In genomic region chr11:96241351-96241841, GRCh38 we compare ENCODE assay signal across 10 cellular contexts.
DNase-seq lines count a peak whose midpoint lies in the region; ATAC-seq and TF ChIP-seq lines count a peak whose summit lies in the region.
"Had no signal": no experiment of that assay in that cellular context is flagged by ENCODE, and none has a peak within 500 bp of the region (broad histone marks: within the 10 kb centered on the region; RNA-seq: fewer than 3 reads in every experiment).

No MANE protein-coding gene starts in this region.

- peaks cover 38% of the 10 kb centered on the region for H3F3A ChIP-seq in SK-N-SH (replicated peaks; ENCODE audit: insufficient read depth)

- no peak overlapping the region for H3K4me2 ChIP-seq in SK-N-SH

- no peak overlapping the region for H2AFZ ChIP-seq in SK-N-SH (ENCODE audit: low read depth)

- POLR2A ChIA-PET in SK-N-SH (lab: Yijun Ruan, JAX) = no interaction called here

- no peaks in the 10 kb centered on the region; the same call in 1 of the 2 replicates for H4K20me1 ChIP-seq in SK-N-SH (ENCODE audit: insufficient read depth)

- CTCF ChIA-PET in SK-N-SH (lab: Yijun Ruan, JAX) = interaction anchor here (0.6 kb wide), 1 partner anchor 99 kb away, joined by 3 read pairs; no protein-coding TSS in a partner anchor

- ATAC-seq in SK-N-SH treated with all-trans-retinoic acid at 6 μM for 48 hours (no peak), left lung (no peak)

- no peaks in the 10 kb centered on the region for H3K9me3 ChIP-seq in SK-N-SH
- no peaks in the 10 kb centered on the region for H3K9me3 ChIP-seq in spleen
- no peaks in the 10 kb centered on the region for H3K9me3 ChIP-seq in left lung

- no peaks in the 10 kb centered on the region for H3K36me3 ChIP-seq in SK-N-SH (replicated peaks in 1 of 2; ENCODE audit: control insufficient read depth in 1 of 2, insufficient read depth in 2 of 2, low read length in 1 of 2)
- H3K36me3 ChIP-seq in spleen = no peaks in the 10 kb centered on the region
- no peaks in the 10 kb centered on the region for H3K36me3 ChIP-seq in left lung

- intact Hi-C loops in spleen (cut with DNase I; ENCODE audit: low total_unique reads) (no loop called here), left lung (cut with DNase I) (no loop called here)

- no peaks in the 10 kb centered on the region for H3K27me3 ChIP-seq in SK-N-SH (ENCODE audit: insufficient read depth)
- no peaks in the 10 kb centered on the region for H3K27me3 ChIP-seq in spleen (replicated peaks in 1 of 7)
- H3K27me3 ChIP-seq in left lung = no peaks in the 10 kb centered on the region

- no peaks in the 10 kb centered on the region for H3K9me2 ChIP-seq in SK-N-SH

- TF ChIP-seq CTCF in SK-N-SH (IDR thresholded peaks at IDR 0.05) (peak; percentile 39), epithelial cell of proximal tubule (conservative IDR thresholded peaks at IDR 0.05; ENCODE audit: low read depth, low read length) (peak; percentile 38), spleen (IDR thresholded peaks at IDR 0.05 in 8 of 11, conservative IDR thresholded peaks at IDR 0.05 in 3 of 11) (peak in 2 of 11 experiments; percentile 10 to 21), left lung (IDR thresholded peaks at IDR 0.05) (no peak)

- H3K9ac ChIP-seq in SK-N-SH = no peak overlapping the region

- H3K4me3 ChIP-seq in SK-N-SH (ENCODE audit: low read depth in 2 of 2, low read length in 1 of 2) (no peak overlapping the region), epithelial cell of proximal tubule (ENCODE audit: low read depth, low read length) (no peak overlapping the region), spleen (no peak overlapping the region), left lung (no peak overlapping the region)
- H3K4me3 ChIP-seq: lung had no signal

- no peak for TF ChIP-seq POLR2A in spleen (IDR thresholded peaks at IDR 0.05)

- no peak for TF ChIP-seq EP300 in SK-N-SH (IDR thresholded peaks at IDR 0.05; ENCODE audit: borderline replicate concordance in 1 of 2, low read depth in 1 of 2, low read length in 1 of 2)

- DNase-seq in SK-N-SH (no peak), NAMALWA (ENCODE audit: low spot score) (peak; percentile 28), epithelial cell of proximal tubule (ENCODE audit: low read depth) (no peak), spleen (no peak), left lung (no peak), AG08396 (ENCODE audit: low spot score) (no peak)
- no peak for DNase-seq in stimulated activated CD4-positive, alpha-beta T cell treated with anti-CD3 and anti-CD28 coated beads, Interleukin-12 subunit alpha, Interleukin-12 subunit beta, amount 100 ng/mL, for 4 hours
- DNase-seq: OCI-M1 had no signal

- peaks cover 86% of the 10 kb centered on the region for H3K79me2 ChIP-seq in SK-N-SH (ENCODE audit: insufficient read depth)

- TF ChIP-seq RAD21 in SK-N-SH (IDR thresholded peaks at IDR 0.05; ENCODE audit: low read length) = no peak

- H3K4me1 ChIP-seq in SK-N-SH (ENCODE audit: control insufficient read depth in 1 of 2, insufficient read depth in 2 of 2, low read depth in 1 of 2, low read length in 1 of 2) = peaks cover 17 to 57% of the 10 kb centered on the region in 2 experiments; a peak in 3 of 4 replicates
- H3K4me1 ChIP-seq in spleen = peaks cover 22 to 81% (median 42%) of the 10 kb centered on the region in 6 donors
- H3K4me1 ChIP-seq in left lung = peaks cover 25 to 57% of the 10 kb centered on the region in 2 donors

- H3K27ac ChIP-seq in SK-N-SH (ENCODE audit: low read depth in 2 of 2, low read length in 1 of 2) (peak overlapping the region; percentile 83 to 92; a peak in 3 of 4 replicates), spleen (peak overlapping the region in 7 of 8 donors; percentile 87 to 94 (median 90)), left lung (peak overlapping the region in 1 of 2 donors; percentile 94)

- WGBS in SK-N-SH (ENCODE audit: low lambda C conversion rate) = 91% methylated on average over 5 of the region's 5 CpGs
- WGBS in spleen, 5 donors = 43 to 61% (median 52%) methylated on average over 5 of the region's 5 CpGs

TF ChIP-seq in SK-N-SH, 30 proteins besides CTCF, POLR2A, EP300 and RAD21 (continues in another document):
- no peak for TF ChIP-seq IRF3 (IDR thresholded peaks at IDR 0.05; ENCODE audit: low read depth, low read length)
- no peak for TF ChIP-seq RFX5 (IDR thresholded peaks at IDR 0.05; ENCODE audit: low read length)
- no peak for TF ChIP-seq MXI1 (IDR thresholded peaks at IDR 0.05; ENCODE audit: low read depth, low read length)
- TF ChIP-seq MEF2A (IDR thresholded peaks at IDR 0.05; ENCODE audit: borderline replicate concordance, low read depth) = no peak
- no peak for TF ChIP-seq FOXM1 (IDR thresholded peaks at IDR 0.05; ENCODE audit: low read depth)
- no peak for TF ChIP-seq CHD2 (IDR thresholded peaks at IDR 0.05; ENCODE audit: low read length, partially characterized antibody)
- no peak for TF ChIP-seq TAF1 (IDR thresholded peaks at IDR 0.05; ENCODE audit: borderline replicate concordance, low read depth, low read length)
- TF ChIP-seq EZH2phosphoT487 (IDR thresholded peaks at IDR 0.05; ENCODE audit: borderline replicate concordance, low read depth) = no peak
- no peak for TF ChIP-seq TCF12 (IDR thresholded peaks at IDR 0.05)
- TF ChIP-seq RCOR1 (IDR thresholded peaks at IDR 0.05; ENCODE audit: low read length) = no peak
- no peak for TF ChIP-seq USF1 (IDR thresholded peaks at IDR 0.05; ENCODE audit: borderline replicate concordance, low read depth)
- TF ChIP-seq POLR2AphosphoS5 (IDR thresholded peaks at IDR 0.05; ENCODE audit: low read depth, low read length) = no peak
- TF ChIP-seq ELF1 (IDR thresholded peaks at IDR 0.05) = no peak

TF ChIP-seq in SK-N-SH treated with all-trans-retinoic acid at 6 μM for 48 hours, 23 proteins besides CTCF, POLR2A, EP300 and RAD21:
- no peak for TF ChIP-seq PATZ1 (CRISPR knock-in tag; IDR thresholded peaks at IDR 0.05; ENCODE audit: borderline replicate concordance)
- TF ChIP-seq ISL1 (CRISPR knock-in tag; IDR thresholded peaks at IDR 0.05) = no peak
- no peak for TF ChIP-seq ZNF565 (CRISPR knock-in tag; conservative IDR thresholded peaks at IDR 0.05; ENCODE audit: low read depth)
- TF ChIP-seq ZC3H10 (CRISPR knock-in tag; IDR thresholded peaks at IDR 0.05) = no peak
- TF ChIP-seq ESRRG (CRISPR knock-in tag; IDR thresholded peaks at IDR 0.05) = no peak
- no peak for TF ChIP-seq ZFP30 (CRISPR knock-in tag; IDR thresholded peaks at IDR 0.05)
- TF ChIP-seq CSDC2 (CRISPR knock-in tag; IDR thresholded peaks at IDR 0.05) = no peak
- no peak for TF ChIP-seq CREB5 (CRISPR knock-in tag; IDR thresholded peaks at IDR 0.05; ENCODE audit: low read depth)
- no peak for TF ChIP-seq SNAI2 (CRISPR knock-in tag; IDR thresholded peaks at IDR 0.05)
- no peak for TF ChIP-seq PPARA (CRISPR knock-in tag; IDR thresholded peaks at IDR 0.05; ENCODE audit: borderline replicate concordance)
- TF ChIP-seq BACH2 (CRISPR knock-in tag; IDR thresholded peaks at IDR 0.05; ENCODE audit: borderline replicate concordance) = no peak
- TF ChIP-seq POU6F1 (CRISPR knock-in tag; IDR thresholded peaks at IDR 0.05; ENCODE audit: borderline replicate concordance, low read depth) = no peak

Comparison
In these comparisons a context has a peak if more than half of its experiments do, and no peak if none do; other contexts are left out.
1. CTCF ChIP-seq: peak in SK-N-SH (single experiment) and epithelial cell of proximal tubule (single experiment); none in left lung (0 of 2).